Comparison of ENCODE assay signal across 25 cellular contexts in the genomic region with DNA sequence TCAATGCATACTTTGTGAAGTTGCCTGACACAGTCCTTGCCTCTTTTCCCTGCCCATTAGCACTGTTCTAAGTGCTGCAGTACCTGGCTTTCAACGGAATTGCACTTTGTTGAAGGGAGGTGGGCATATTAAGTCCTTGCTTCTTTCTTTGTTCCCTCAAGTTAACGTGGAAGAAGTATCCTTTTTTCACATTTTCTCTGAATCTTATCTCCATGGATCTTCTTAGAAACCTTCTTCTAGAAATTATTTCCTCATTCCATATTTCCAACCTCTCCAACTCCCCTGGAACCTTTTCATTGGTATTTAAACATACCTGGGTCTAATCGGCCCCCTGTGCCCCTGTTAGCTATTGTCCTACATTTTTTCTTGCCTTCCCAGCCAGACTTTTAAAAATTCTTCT.
DNase-seq lines count a peak whose midpoint lies in the region; ATAC-seq, FAIRE-seq and TF ChIP-seq lines count a peak whose summit lies in the region.
"Had no signal": no experiment of that assay in that cellular context is flagged by ENCODE, and none has a peak within 500 bp of the region (broad histone marks: within the 10 kb centered on the region; RNA-seq: fewer than 3 reads in every experiment).

No MANE protein-coding gene starts in this region.

- no peak for TF ChIP-seq RAD21 in A549 (conservative IDR thresholded peaks at IDR 0.05 in 1 of 2, IDR thresholded peaks at IDR 0.05 in 1 of 2)

- H3K36me3 ChIP-seq in mammary epithelial cell (ENCODE audit: insufficient read depth, low read length) (no peaks in the 10 kb centered on the region), mesenchymal stem cell (ENCODE audit: control insufficient read depth in 1 of 2, insufficient read depth in 2 of 2, low read depth in 1 of 2, low read length in 2 of 2) (no peaks in the 10 kb centered on the region)
- H3K36me3 ChIP-seq: adrenal gland, uterus had no signal

- H3K23ac ChIP-seq in mesenchymal stem cell (ENCODE audit: low read length in 2 of 2), result no peak overlapping the region

- H2BK12ac ChIP-seq in mesenchymal stem cell (ENCODE audit: low read length in 2 of 2), result peak overlapping the region in 1 of 2 experiments; percentile 91

- H3K9ac ChIP-seq in mammary epithelial cell (ENCODE audit: insufficient read depth, low read length) (peak overlapping the region; percentile 28), mesenchymal stem cell (ENCODE audit: low read length) (no peak overlapping the region)
- H3K9ac ChIP-seq: BLaER1 had no signal

- peak overlapping the region; percentile 26; the same call in 2 of the 3 replicates for H3K4me3 ChIP-seq in A549
- H3K4me3 ChIP-seq in mammary epithelial cell (replicated peaks in 1 of 3; ENCODE audit: insufficient read depth in 1 of 3, low read depth in 2 of 3, low read length in 3 of 3), result no peak overlapping the region
- H3K4me3 ChIP-seq in mesenchymal stem cell (ENCODE audit: insufficient read depth in 1 of 2, low read depth in 1 of 2, low read length in 2 of 2), result no peak overlapping the region
- H3K4me3 ChIP-seq: adrenal gland, BLaER1, body of pancreas, heart right ventricle, testis, uterus had no signal

- peaks cover 4% of the 10 kb centered on the region for H3K79me1 ChIP-seq in mesenchymal stem cell (replicated peaks; ENCODE audit: low read length, poor library complexity, severe bottlenecking)

- WGBS in A549 (ENCODE audit: missing lambda C conversion rate), result 1% methylated on average over 3 of the region's 3 CpGs
- WGBS in mammary epithelial cell (ENCODE audit: low coverage, missing lambda C conversion rate), result 32% methylated on average over 3 of the region's 3 CpGs
- WGBS in mesenchymal stem cell, result 90% methylated on average over 3 of the region's 3 CpGs

- H4K20me1 ChIP-seq in mammary epithelial cell (ENCODE audit: insufficient read depth, low read length), result no peaks in the 10 kb centered on the region
- H4K20me1 ChIP-seq: BLaER1 had no signal

- H3K4me1 ChIP-seq in A549 (peaks cover 37% of the 10 kb centered on the region), mammary epithelial cell (ENCODE audit: insufficient read depth, low read length) (peaks cover 27% of the 10 kb centered on the region), mesenchymal stem cell (ENCODE audit: control insufficient read depth, insufficient read depth, low read depth, low read length) (peaks cover 11% of the 10 kb centered on the region)
- H3K4me1 ChIP-seq: adrenal gland, BLaER1, heart right ventricle, testis, uterus had no signal

- H2BK15ac ChIP-seq in mesenchymal stem cell (ENCODE audit: low read depth, poor library complexity, severe bottlenecking), result no peak overlapping the region

- TF ChIP-seq CTCF in A549 (IDR thresholded peaks at IDR 0.05), result no peak
- no peak for TF ChIP-seq CTCF in mammary epithelial cell (conservative IDR thresholded peaks at IDR 0.05 in 1 of 2, IDR thresholded peaks at IDR 0.05 in 1 of 2; ENCODE audit: extremely low read depth in 1 of 2, insufficient read depth in 1 of 2, low read depth in 1 of 2, low read length in 2 of 2)

- DNase-seq in A549 (ENCODE audit: low read depth in 1 of 2, low spot score in 1 of 2) (no peak), LoVo (ENCODE audit: low spot score) (peak; percentile 15), mammary epithelial cell (no peak), mesenchymal stem cell (no peak), AG20443 (ENCODE audit: low spot score) (no peak), NOMO-1 (lab: John Stamatoyannopoulos, UW; ENCODE audit: unreplicated experiment in 2 of 2) (no peak)
- DNase-seq: activated B cell treated with CpG ODN at 0.5 μM for 24 hours; activated naive CD4-positive, alpha-beta T cell treated with anti-CD3 and anti-CD28 coated beads for 36 hours; adrenal gland; body of pancreas; COR-L47; DMS79; effector CD8-positive, alpha-beta T cell; GDM1; heart right ventricle; left colon; NCI-H1436; NCI-H2107; NCI-H774; stimulated activated naive CD8-positive, alpha-beta T cell treated with anti-CD3 and anti-CD28 coated beads, Interleukin-15, Interleukin-2, amounts not matched to agents 100 U/mL and 50 U/mL, for 24 hours; testis; uterus had no signal

- no peak for TF ChIP-seq POLR2A in A549 (IDR thresholded peaks at IDR 0.05; ENCODE audit: low read length)

- H2AFZ ChIP-seq in mammary epithelial cell (ENCODE audit: low read depth, low read length), result peak overlapping the region; percentile 17
- no peak overlapping the region for H2AFZ ChIP-seq in mesenchymal stem cell (ENCODE audit: low read depth, low read length)

- dilution Hi-C loops in mammary epithelial cell (cut with HindIII; ENCODE audit: low sequenced_read_pairs), result no loop called here

- ATAC-seq in A549 (peak in 1 of 2 experiments; percentile 65; a peak in 3 of 6 replicates), esophagus mucosa (no peak), GM19452 (IDR thresholded peaks at IDR 0.05; ENCODE audit: unreplicated experiment) (no peak)
- ATAC-seq: body of pancreas; heart right ventricle; left colon; stimulated activated naive CD8-positive, alpha-beta T cell treated with anti-CD3 and anti-CD28 coated beads, Interleukin-15, Interleukin-2, amounts not matched to agents 100 U/mL and 50 U/mL, for 24 hours had no signal

- H3K9me3 ChIP-seq in A549, result no peaks in the 10 kb centered on the region
- no peaks in the 10 kb centered on the region for H3K9me3 ChIP-seq in mammary epithelial cell (replicated peaks; ENCODE audit: insufficient read depth, low read length)
- peaks cover 3% of the 10 kb centered on the region for H3K9me3 ChIP-seq in mesenchymal stem cell (ENCODE audit: control insufficient read depth, low read length)
- H3K9me3 ChIP-seq: adrenal gland, body of pancreas, testis, uterus had no signal

- no peak for FAIRE-seq in A549 (lab: Jason Lieb, UNC)

- H2BK5ac ChIP-seq in mesenchymal stem cell (ENCODE audit: low read depth, low read length, poor library complexity, severe bottlenecking), result peak overlapping the region; percentile 19

- H3K14ac ChIP-seq in mesenchymal stem cell (ENCODE audit: low read length in 2 of 2), result no peak overlapping the region

- H3K27me3 ChIP-seq in mammary epithelial cell (ENCODE audit: insufficient read depth, low read length) (no peaks in the 10 kb centered on the region), mesenchymal stem cell (ENCODE audit: control insufficient read depth in 1 of 2, insufficient read depth in 1 of 2, low read length in 2 of 2) (no peaks in the 10 kb centered on the region)
- H3K27me3 ChIP-seq: adrenal gland, BLaER1, body of pancreas, heart right ventricle, testis, uterus had no signal

- H3K79me2 ChIP-seq in mammary epithelial cell (ENCODE audit: insufficient read depth, low read length), result peaks cover 18% of the 10 kb centered on the region

- H2BK120ac ChIP-seq in mesenchymal stem cell (ENCODE audit: low read depth, low read length), result no peak overlapping the region

- no peak overlapping the region for H4K8ac ChIP-seq in mesenchymal stem cell (ENCODE audit: low read length)

- no peak overlapping the region for H3K4ac ChIP-seq in mesenchymal stem cell (ENCODE audit: low read depth in 1 of 2, low read length in 2 of 2)

- POLR2A ChIA-PET in A549 (lab: Yijun Ruan, JAX), result no interaction called here

- no peak overlapping the region for H4K91ac ChIP-seq in mesenchymal stem cell (ENCODE audit: low read length)

- peak overlapping the region; percentile 88 for H2AK5ac ChIP-seq in mesenchymal stem cell (ENCODE audit: low read length, severe bottlenecking)

- no TSS peak for BruUV-seq in mammary epithelial cell (replicated peaks; lab: Mats Ljungman, UMichigan)

- in situ Hi-C loops in mammary epithelial cell (cut with MboI; ENCODE audit: low sequenced_read_pairs in 2 of 2), result loop anchor here in 1 of 2 donors (25.0 kb wide), 1 partner anchor 935 kb away; a partner anchor contains a TSS

- CTCF ChIA-PET in A549 (lab: Yijun Ruan, JAX), result interaction anchor here (0.6 kb wide), 1 partner anchor 1905 kb away, joined by 3 read pairs; no protein-coding TSS in a partner anchor
- CTCF ChIA-PET in mammary epithelial cell (lab: Charles Lee; ENCODE audit: low non-redundant PET), result no interaction called here

- peak overlapping the region; percentile 87 for H3K4me2 ChIP-seq in A549
- peak overlapping the region; percentile 66 for H3K4me2 ChIP-seq in mammary epithelial cell (ENCODE audit: insufficient read depth, low read depth, low read length)
- H3K4me2 ChIP-seq in mesenchymal stem cell (ENCODE audit: low read length, poor library complexity, severe bottlenecking), result no peak overlapping the region
- H3K4me2 ChIP-seq: BLaER1 had no signal

- peak overlapping the region in 1 of 2 experiments; percentile 67 for H3K18ac ChIP-seq in mesenchymal stem cell (ENCODE audit: low read depth in 1 of 2, low read length in 2 of 2)

- TF ChIP-seq EP300 in A549 (IDR thresholded peaks at IDR 0.05), result no peak

- intact Hi-C loops in mammary epithelial cell (cut with micrococcal nuclease), result no loop called here

- peak overlapping the region; percentile 90 to 93 for H3K27ac ChIP-seq in A549
- peak overlapping the region; percentile 78 for H3K27ac ChIP-seq in mammary epithelial cell (ENCODE audit: insufficient read depth, low read depth, low read length)
- peak overlapping the region; percentile 95 for H3K27ac ChIP-seq in mesenchymal stem cell (ENCODE audit: low read length, poor library complexity, severe bottlenecking)
- H3K27ac ChIP-seq: adrenal gland, BLaER1, body of pancreas, heart right ventricle, testis, uterus had no signal

TF ChIP-seq in A549, 52 proteins besides CTCF, POLR2A, EP300 and RAD21 (continues in another document):
- TF ChIP-seq, protein P1, sequence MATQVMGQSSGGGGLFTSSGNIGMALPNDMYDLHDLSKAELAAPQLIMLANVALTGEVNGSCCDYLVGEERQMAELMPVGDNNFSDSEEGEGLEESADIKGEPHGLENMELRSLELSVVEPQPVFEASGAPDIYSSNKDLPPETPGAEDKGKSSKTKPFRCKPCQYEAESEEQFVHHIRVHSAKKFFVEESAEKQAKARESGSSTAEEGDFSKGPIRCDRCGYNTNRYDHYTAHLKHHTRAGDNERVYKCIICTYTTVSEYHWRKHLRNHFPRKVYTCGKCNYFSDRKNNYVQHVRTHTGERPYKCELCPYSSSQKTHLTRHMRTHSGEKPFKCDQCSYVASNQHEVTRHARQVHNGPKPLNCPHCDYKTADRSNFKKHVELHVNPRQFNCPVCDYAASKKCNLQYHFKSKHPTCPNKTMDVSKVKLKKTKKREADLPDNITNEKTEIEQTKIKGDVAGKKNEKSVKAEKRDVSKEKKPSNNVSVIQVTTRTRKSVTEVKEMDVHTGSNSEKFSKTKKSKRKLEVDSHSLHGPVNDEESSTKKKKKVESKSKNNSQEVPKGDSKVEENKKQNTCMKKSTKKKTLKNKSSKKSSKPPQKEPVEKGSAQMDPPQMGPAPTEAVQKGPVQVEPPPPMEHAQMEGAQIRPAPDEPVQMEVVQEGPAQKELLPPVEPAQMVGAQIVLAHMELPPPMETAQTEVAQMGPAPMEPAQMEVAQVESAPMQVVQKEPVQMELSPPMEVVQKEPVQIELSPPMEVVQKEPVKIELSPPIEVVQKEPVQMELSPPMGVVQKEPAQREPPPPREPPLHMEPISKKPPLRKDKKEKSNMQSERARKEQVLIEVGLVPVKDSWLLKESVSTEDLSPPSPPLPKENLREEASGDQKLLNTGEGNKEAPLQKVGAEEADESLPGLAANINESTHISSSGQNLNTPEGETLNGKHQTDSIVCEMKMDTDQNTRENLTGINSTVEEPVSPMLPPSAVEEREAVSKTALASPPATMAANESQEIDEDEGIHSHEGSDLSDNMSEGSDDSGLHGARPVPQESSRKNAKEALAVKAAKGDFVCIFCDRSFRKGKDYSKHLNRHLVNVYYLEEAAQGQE (IDR thresholded peaks at IDR 0.05), result no peak
- no peak for TF ChIP-seq CBX8 (IDR thresholded peaks at IDR 0.05)
